Comparison of ENCODE assay signal across 17 cellular contexts in the genomic region with DNA sequence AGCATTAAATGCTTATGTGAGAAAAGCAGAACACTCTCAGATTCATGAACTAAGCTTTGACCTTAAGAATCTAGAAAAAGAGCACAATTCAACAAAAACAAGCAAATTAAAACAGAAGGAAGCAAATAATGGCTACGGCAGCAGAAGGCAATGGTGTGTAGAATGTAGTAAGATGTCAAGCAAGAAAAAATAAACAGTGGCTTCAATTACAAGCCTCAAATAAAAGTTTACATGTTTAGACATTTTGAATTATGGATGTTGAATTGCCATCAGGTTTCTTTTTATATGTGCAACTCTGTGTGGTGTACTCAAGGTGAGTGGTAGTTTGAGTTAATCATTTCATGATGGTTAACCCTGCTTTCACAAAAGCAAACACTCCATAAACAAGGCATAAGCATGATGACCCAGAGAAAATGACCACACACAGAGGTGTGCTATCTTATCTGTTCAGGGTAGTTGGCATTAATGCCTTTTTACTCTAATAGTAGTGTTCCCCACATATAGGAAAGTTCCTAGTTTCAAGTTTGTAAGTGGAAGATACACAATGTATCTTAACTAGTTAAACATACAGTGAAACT.
A peak's percentile ranks its signal among the peaks of the same experiment; 100 is the strongest.
DNase-seq lines count a peak whose midpoint lies in the region; ATAC-seq, FAIRE-seq and TF ChIP-seq lines count a peak whose summit lies in the region.
"Had no signal": no experiment of that assay in that cellular context is flagged by ENCODE, and none has a peak within 500 bp of the region (broad histone marks: within the 10 kb centered on the region; RNA-seq: fewer than 3 reads in every experiment).

No MANE protein-coding gene starts in this region.

- CTCF ChIA-PET in HepG2 (lab: Yijun Ruan, JAX; ENCODE audit: low intra/inter-chr PET ratio, low total read pairs) = no interaction called here

- no peak for FAIRE-seq in HepG2 (lab: Jason Lieb, UNC)

- no peak for TF ChIP-seq POLR2A in HepG2 (IDR thresholded peaks at IDR 0.05; ENCODE audit: insufficient read depth in 1 of 2, low read depth in 2 of 2, low read length in 2 of 2)

- 36% methylated on average over 1 of the region's 1 CpG for WGBS in liver
- 0% methylated on average over 1 of the region's 1 CpG for WGBS in HepG2 (ENCODE audit: low lambda C conversion rate)
- 40% methylated on average over 1 of the region's 1 CpG for WGBS in hepatocyte (ENCODE audit: low lambda C conversion rate, missing lambda C conversion rate)

- H3K79me2 ChIP-seq in HepG2 (ENCODE audit: insufficient read depth, low read length) (no peaks in the 10 kb centered on the region), hepatocyte (no peaks in the 10 kb centered on the region)

- H2AFZ ChIP-seq in HepG2 (ENCODE audit: low read length) (no peak overlapping the region), hepatocyte (no peak overlapping the region)

- in situ Hi-C loops in HepG2 (cut with HindIII; ENCODE audit: extremely low pct_ligation_motif_present, low pct_unique_long_range_greater_than_20kb) = no loop called here

- ATAC-seq in HepG2 (no peak), HG03342 (IDR thresholded peaks at IDR 0.05; ENCODE audit: unreplicated experiment) (peak; percentile 50), HG02759 (IDR thresholded peaks at IDR 0.05; ENCODE audit: unreplicated experiment) (no peak)
- ATAC-seq: CD8-positive, alpha-beta T cell; T-cell had no signal

- H3K4me3 ChIP-seq in liver (ENCODE audit: low read depth in 1 of 3, low read length in 3 of 3) = no peak overlapping the region
- no peak overlapping the region for H3K4me3 ChIP-seq in HepG2 (replicated peaks in 1 of 3; ENCODE audit: insufficient read depth in 1 of 3, low read depth in 2 of 3, low read length in 3 of 3)
- H3K4me3 ChIP-seq in hepatocyte = no peak overlapping the region
- H3K4me3 ChIP-seq: BLaER1, Peyer's patch had no signal

- TF ChIP-seq RAD21 in liver (IDR thresholded peaks at IDR 0.05) (no peak), HepG2 (CRISPR knock-in tag; IDR thresholded peaks at IDR 0.05) (no peak)

- BruUV-seq in HepG2 (replicated peaks; lab: Mats Ljungman, UMichigan) = no TSS peak

- H3K36me3 ChIP-seq in liver (ENCODE audit: control insufficient read depth in 4 of 4, insufficient read depth in 3 of 4, low read depth in 1 of 4, low read length in 3 of 4) (no peaks in the 10 kb centered on the region), HepG2 (replicated peaks in 1 of 2; ENCODE audit: control insufficient read depth in 1 of 2, insufficient read depth in 2 of 2, low read length in 2 of 2) (no peaks in the 10 kb centered on the region), hepatocyte (replicated peaks; ENCODE audit: insufficient read depth, low read depth) (no peaks in the 10 kb centered on the region)
- H3K36me3 ChIP-seq: BLaER1, Peyer's patch had no signal

- H3K9ac ChIP-seq in liver (ENCODE audit: low read depth in 1 of 2, low read length in 2 of 2) (no peak overlapping the region), HepG2 (ENCODE audit: insufficient read depth, low read depth, low read length) (no peak overlapping the region)
- H3K9ac ChIP-seq: BLaER1, SK-N-SH had no signal

- H3K27ac ChIP-seq in liver (ENCODE audit: low read depth in 1 of 2, low read length in 2 of 2) (no peak overlapping the region), HepG2 (ENCODE audit: extremely low read length, insufficient read depth, low read length) (no peak overlapping the region), hepatocyte (peak overlapping the region; percentile 13)
- H3K27ac ChIP-seq: BLaER1, Peyer's patch had no signal

- TF ChIP-seq CTCF in liver (IDR thresholded peaks at IDR 0.05; ENCODE audit: low read depth, low read length, missing input control) (no peak), HepG2 (CRISPR knock-in tag; IDR thresholded peaks at IDR 0.05) (no peak), hepatocyte (IDR thresholded peaks at IDR 0.05; ENCODE audit: poor library complexity) (no peak)

- POLR2A ChIA-PET in HepG2 (lab: Yijun Ruan, JAX) = no interaction called here

- no peaks in the 10 kb centered on the region for H3K9me2 ChIP-seq in hepatocyte (replicated peaks; ENCODE audit: insufficient read depth)
- H3K9me2 ChIP-seq: SK-N-SH had no signal

- TF ChIP-seq EP300 in HepG2 (IDR thresholded peaks at IDR 0.05; ENCODE audit: low read depth in 2 of 2, low read length in 2 of 2) (no peak), HepG2 (CRISPR knock-in tag; IDR thresholded peaks at IDR 0.05; ENCODE audit: borderline replicate concordance) (no peak)

- intact Hi-C loops in HepG2 (cut with micrococcal nuclease; ENCODE audit: unreplicated experiment) = no loop called here

- H3K4me1 ChIP-seq in liver (ENCODE audit: control insufficient read depth in 4 of 4, insufficient read depth in 4 of 4, low read length in 3 of 4) (peaks cover 0 to 7% (median 2%) of the 10 kb centered on the region in 4 donors), HepG2 (ENCODE audit: insufficient read depth, low read length) (no peaks in the 10 kb centered on the region), hepatocyte (ENCODE audit: insufficient read depth) (no peaks in the 10 kb centered on the region)
- H3K4me1 ChIP-seq: BLaER1, Peyer's patch had no signal

- H3K9me3 ChIP-seq in liver (ENCODE audit: control insufficient read depth in 4 of 4, low read length in 3 of 4) = no peaks in the 10 kb centered on the region
- no peaks in the 10 kb centered on the region for H3K9me3 ChIP-seq in HepG2 (ENCODE audit: low read length)
- no peaks in the 10 kb centered on the region for H3K9me3 ChIP-seq in hepatocyte (ENCODE audit: low read depth)
- H3K9me3 ChIP-seq: Peyer's patch had no signal

- H3K4me2 ChIP-seq in HepG2 (ENCODE audit: low read depth, low read length) (no peak overlapping the region), hepatocyte (peak overlapping the region; percentile 47)
- H3K4me2 ChIP-seq: BLaER1, SK-N-SH had no signal

- no peaks in the 10 kb centered on the region for H4K20me1 ChIP-seq in HepG2 (ENCODE audit: insufficient read depth, low read length)
- no peaks in the 10 kb centered on the region for H4K20me1 ChIP-seq in hepatocyte (ENCODE audit: insufficient read depth, poor library complexity, severe bottlenecking)
- H4K20me1 ChIP-seq: BLaER1 had no signal

- H3K27me3 ChIP-seq in liver (ENCODE audit: control insufficient read depth in 4 of 4, insufficient read depth in 4 of 4, low read length in 3 of 4) (no peaks in the 10 kb centered on the region), HepG2 (ENCODE audit: control insufficient read depth in 1 of 2, insufficient read depth in 2 of 2, low read length in 2 of 2) (no peaks in the 10 kb centered on the region), hepatocyte (no peaks in the 10 kb centered on the region)
- H3K27me3 ChIP-seq: BLaER1, Peyer's patch had no signal

- DNase-seq in HepG2 (ENCODE audit: low spot score) (no peak), hepatocyte (ENCODE audit: low spot score) (peak; percentile 14), pons (ENCODE audit: low spot score) (no peak), NCI-H345 (lab: John Stamatoyannopoulos, UW) (no peak), NCI-H226 (no peak)
- DNase-seq: CD8-positive, alpha-beta T cell; H7; NCI-H187; NCI-H774; Peyer's patch; SHP77; SK-N-SH; T-cell had no signal

TF ChIP-seq in liver, 16 proteins besides CTCF, POLR2A, EP300 and RAD21:
- TF ChIP-seq RXRA (IDR thresholded peaks at IDR 0.05) = peak in 1 of 2 donors; percentile 14
- peak; percentile 16 for TF ChIP-seq YY1 (IDR thresholded peaks at IDR 0.05)
- TF ChIP-seq FOXA1 (IDR thresholded peaks at IDR 0.05) = no peak

TF ChIP-seq in HepG2, 621 proteins besides CTCF, POLR2A, EP300 and RAD21 (continues in another document):
- TF ChIP-seq ZFP36 (IDR thresholded peaks at IDR 0.05; ENCODE audit: borderline replicate concordance, low read depth, low read length, partially characterized antibody) = no peak
- no peak for TF ChIP-seq ZNF329 (CRISPR knock-in tag; IDR thresholded peaks at IDR 0.05; ENCODE audit: low read depth)
- no peak for TF ChIP-seq TCF7L2 (IDR thresholded peaks at IDR 0.05; ENCODE audit: low read depth, low read length)
- no peak for TF ChIP-seq NFIB (CRISPR knock-in tag; IDR thresholded peaks at IDR 0.05; ENCODE audit: borderline replicate concordance)
- no peak for TF ChIP-seq HNRNPK (IDR thresholded peaks at IDR 0.05; ENCODE audit: low read depth, low read length, poor library complexity, severe bottlenecking)
- no peak for TF ChIP-seq MXI1 (IDR thresholded peaks at IDR 0.05; ENCODE audit: borderline replicate concordance, low read depth, low read length)
- TF ChIP-seq, protein P1, sequence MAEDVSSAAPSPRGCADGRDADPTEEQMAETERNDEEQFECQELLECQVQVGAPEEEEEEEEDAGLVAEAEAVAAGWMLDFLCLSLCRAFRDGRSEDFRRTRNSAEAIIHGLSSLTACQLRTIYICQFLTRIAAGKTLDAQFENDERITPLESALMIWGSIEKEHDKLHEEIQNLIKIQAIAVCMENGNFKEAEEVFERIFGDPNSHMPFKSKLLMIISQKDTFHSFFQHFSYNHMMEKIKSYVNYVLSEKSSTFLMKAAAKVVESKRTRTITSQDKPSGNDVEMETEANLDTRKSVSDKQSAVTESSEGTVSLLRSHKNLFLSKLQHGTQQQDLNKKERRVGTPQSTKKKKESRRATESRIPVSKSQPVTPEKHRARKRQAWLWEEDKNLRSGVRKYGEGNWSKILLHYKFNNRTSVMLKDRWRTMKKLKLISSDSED (CRISPR knock-in tag; IDR thresholded peaks at IDR 0.05) = no peak
- TF ChIP-seq ZBTB46 (CRISPR knock-in tag; IDR thresholded peaks at IDR 0.05; ENCODE audit: borderline replicate concordance) = no peak
- no peak for TF ChIP-seq ZNF550 (CRISPR knock-in tag; IDR thresholded peaks at IDR 0.05; ENCODE audit: borderline replicate concordance)
- no peak for TF ChIP-seq TBX2 (CRISPR knock-in tag; IDR thresholded peaks at IDR 0.05; ENCODE audit: borderline replicate concordance)
- TF ChIP-seq ATF7 (IDR thresholded peaks at IDR 0.05) = no peak
- no peak for TF ChIP-seq ATF7 (CRISPR knock-in tag; IDR thresholded peaks at IDR 0.05)
- TF ChIP-seq ZNF326 (CRISPR knock-in tag; IDR thresholded peaks at IDR 0.05; ENCODE audit: borderline replicate concordance) = no peak
- no peak for TF ChIP-seq KLF6 (CRISPR knock-in tag; IDR thresholded peaks at IDR 0.05)
